In the genomic region with DNA sequence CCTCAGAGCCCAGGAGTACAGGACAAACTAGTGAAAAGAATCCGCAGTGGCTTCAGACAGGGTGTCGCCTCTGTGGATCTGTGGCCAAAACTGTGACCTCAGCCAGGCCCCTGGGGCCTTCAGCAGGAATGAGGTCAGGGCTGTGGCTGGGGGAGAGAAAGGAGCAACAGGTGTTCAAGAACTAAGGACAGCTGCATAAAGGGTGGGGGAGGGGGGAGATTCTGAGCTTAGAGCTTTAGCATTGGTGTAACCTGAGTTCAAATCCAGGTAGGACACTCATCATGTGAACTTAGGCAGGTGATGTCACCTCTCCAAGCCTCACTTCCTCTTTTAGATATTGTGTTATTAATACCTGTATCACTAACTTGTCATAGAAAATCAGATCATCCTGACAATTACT, we compare ENCODE assay signal across 1 cellular context.
TF ChIP-seq lines count a peak whose summit lies in the region.

No MANE protein-coding gene starts in this region.

TF ChIP-seq in K562, 482 proteins besides CTCF, POLR2A, EP300 and RAD21:
- TF ChIP-seq, protein P1, sequence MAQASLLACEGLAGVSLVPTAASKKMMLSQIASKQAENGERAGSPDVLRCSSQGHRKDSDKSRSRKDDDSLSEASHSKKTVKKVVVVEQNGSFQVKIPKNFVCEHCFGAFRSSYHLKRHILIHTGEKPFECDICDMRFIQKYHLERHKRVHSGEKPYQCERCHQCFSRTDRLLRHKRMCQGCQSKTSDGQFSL (CRISPR knock-in tag; IDR thresholded peaks at IDR 0.05) = no peak
- TF ChIP-seq, protein P1 (tag; IDR thresholded peaks at IDR 0.05) = no peak
- TF ChIP-seq CBFA2T2 (conservative IDR thresholded peaks at IDR 0.05) = peak; percentile 46
- no peak for TF ChIP-seq ZBTB8A (IDR thresholded peaks at IDR 0.05; ENCODE audit: partially characterized antibody)
- TF ChIP-seq SMARCE1 (IDR thresholded peaks at IDR 0.05) = no peak
- no peak for TF ChIP-seq ZNF133 (CRISPR knock-in tag; IDR thresholded peaks at IDR 0.05)
- no peak for TF ChIP-seq ZNF121 (CRISPR knock-in tag; conservative IDR thresholded peaks at IDR 0.05)
- TF ChIP-seq, protein P2, sequence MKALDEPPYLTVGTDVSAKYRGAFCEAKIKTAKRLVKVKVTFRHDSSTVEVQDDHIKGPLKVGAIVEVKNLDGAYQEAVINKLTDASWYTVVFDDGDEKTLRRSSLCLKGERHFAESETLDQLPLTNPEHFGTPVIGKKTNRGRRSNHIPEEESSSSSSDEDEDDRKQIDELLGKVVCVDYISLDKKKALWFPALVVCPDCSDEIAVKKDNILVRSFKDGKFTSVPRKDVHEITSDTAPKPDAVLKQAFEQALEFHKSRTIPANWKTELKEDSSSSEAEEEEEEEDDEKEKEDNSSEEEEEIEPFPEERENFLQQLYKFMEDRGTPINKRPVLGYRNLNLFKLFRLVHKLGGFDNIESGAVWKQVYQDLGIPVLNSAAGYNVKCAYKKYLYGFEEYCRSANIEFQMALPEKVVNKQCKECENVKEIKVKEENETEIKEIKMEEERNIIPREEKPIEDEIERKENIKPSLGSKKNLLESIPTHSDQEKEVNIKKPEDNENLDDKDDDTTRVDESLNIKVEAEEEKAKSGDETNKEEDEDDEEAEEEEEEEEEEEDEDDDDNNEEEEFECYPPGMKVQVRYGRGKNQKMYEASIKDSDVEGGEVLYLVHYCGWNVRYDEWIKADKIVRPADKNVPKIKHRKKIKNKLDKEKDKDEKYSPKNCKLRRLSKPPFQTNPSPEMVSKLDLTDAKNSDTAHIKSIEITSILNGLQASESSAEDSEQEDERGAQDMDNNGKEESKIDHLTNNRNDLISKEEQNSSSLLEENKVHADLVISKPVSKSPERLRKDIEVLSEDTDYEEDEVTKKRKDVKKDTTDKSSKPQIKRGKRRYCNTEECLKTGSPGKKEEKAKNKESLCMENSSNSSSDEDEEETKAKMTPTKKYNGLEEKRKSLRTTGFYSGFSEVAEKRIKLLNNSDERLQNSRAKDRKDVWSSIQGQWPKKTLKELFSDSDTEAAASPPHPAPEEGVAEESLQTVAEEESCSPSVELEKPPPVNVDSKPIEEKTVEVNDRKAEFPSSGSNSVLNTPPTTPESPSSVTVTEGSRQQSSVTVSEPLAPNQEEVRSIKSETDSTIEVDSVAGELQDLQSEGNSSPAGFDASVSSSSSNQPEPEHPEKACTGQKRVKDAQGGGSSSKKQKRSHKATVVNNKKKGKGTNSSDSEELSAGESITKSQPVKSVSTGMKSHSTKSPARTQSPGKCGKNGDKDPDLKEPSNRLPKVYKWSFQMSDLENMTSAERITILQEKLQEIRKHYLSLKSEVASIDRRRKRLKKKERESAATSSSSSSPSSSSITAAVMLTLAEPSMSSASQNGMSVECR (CRISPR knock-in tag; IDR thresholded peaks at IDR 0.05) = no peak
- TF ChIP-seq ZEB2 (IDR thresholded peaks at IDR 0.05) = 0 out of 2 replicates have a peak, but pooled peaks have one; percentile 36
- no peak for TF ChIP-seq HNRNPLL (IDR thresholded peaks at IDR 0.05; ENCODE audit: low read depth, low read length, poor library complexity, severe bottlenecking)
- 0 out of 2 replicates have a peak, but pooled peaks have one; percentile 14 for TF ChIP-seq CTBP1 (IDR thresholded peaks at IDR 0.05; ENCODE audit: borderline replicate concordance)
- TF ChIP-seq CBFA2T3 (IDR thresholded peaks at IDR 0.05) = peak; percentile 37; the same call in 1 of the 2 replicates
- TF ChIP-seq, protein P3, sequence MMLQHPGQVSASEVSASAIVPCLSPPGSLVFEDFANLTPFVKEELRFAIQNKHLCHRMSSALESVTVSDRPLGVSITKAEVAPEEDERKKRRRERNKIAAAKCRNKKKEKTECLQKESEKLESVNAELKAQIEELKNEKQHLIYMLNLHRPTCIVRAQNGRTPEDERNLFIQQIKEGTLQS (IDR thresholded peaks at IDR 0.05) = peak; percentile 11; the same call in 1 of the 2 replicates
- TF ChIP-seq, protein P3 (CRISPR knock-in tag; conservative IDR thresholded peaks at IDR 0.05) = no peak
- no peak for TF ChIP-seq SMAD2 (IDR thresholded peaks at IDR 0.05; ENCODE audit: low read depth, low read length)
- TF ChIP-seq, protein P4, sequence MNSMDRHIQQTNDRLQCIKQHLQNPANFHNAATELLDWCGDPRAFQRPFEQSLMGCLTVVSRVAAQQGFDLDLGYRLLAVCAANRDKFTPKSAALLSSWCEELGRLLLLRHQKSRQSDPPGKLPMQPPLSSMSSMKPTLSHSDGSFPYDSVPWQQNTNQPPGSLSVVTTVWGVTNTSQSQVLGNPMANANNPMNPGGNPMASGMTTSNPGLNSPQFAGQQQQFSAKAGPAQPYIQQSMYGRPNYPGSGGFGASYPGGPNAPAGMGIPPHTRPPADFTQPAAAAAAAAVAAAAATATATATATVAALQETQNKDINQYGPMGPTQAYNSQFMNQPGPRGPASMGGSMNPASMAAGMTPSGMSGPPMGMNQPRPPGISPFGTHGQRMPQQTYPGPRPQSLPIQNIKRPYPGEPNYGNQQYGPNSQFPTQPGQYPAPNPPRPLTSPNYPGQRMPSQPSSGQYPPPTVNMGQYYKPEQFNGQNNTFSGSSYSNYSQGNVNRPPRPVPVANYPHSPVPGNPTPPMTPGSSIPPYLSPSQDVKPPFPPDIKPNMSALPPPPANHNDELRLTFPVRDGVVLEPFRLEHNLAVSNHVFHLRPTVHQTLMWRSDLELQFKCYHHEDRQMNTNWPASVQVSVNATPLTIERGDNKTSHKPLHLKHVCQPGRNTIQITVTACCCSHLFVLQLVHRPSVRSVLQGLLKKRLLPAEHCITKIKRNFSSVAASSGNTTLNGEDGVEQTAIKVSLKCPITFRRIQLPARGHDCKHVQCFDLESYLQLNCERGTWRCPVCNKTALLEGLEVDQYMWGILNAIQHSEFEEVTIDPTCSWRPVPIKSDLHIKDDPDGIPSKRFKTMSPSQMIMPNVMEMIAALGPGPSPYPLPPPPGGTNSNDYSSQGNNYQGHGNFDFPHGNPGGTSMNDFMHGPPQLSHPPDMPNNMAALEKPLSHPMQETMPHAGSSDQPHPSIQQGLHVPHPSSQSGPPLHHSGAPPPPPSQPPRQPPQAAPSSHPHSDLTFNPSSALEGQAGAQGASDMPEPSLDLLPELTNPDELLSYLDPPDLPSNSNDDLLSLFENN (IDR thresholded peaks at IDR 0.05; ENCODE audit: low read depth in 2 of 2, low read length in 2 of 2) = no peak
- TF ChIP-seq SPI1 (IDR thresholded peaks at IDR 0.05; ENCODE audit: borderline replicate concordance, low read depth, low read length) = peak; percentile 81
- no peak for TF ChIP-seq RHOXF2B (CRISPR knock-in tag; conservative IDR thresholded peaks at IDR 0.05)
- no peak for TF ChIP-seq RAD51 (IDR thresholded peaks at IDR 0.05; ENCODE audit: borderline replicate concordance, low read depth)
